ENCODE assay signal across 8 cellular contexts in genomic region chr5:14595189-14595588, GRCh38. TPM values are rescaled to one million over a fixed set of nuclear protein-coding genes. Genes with fewer than 3 reads are reported as not detected.
DNase-seq lines count a peak whose midpoint lies in the region; ATAC-seq and TF ChIP-seq lines count a peak whose summit lies in the region.

No MANE protein-coding gene starts in this region.

- peaks cover 86% of the 10 kb centered on the region for H3K4me1 Mint-ChIP-seq in activated T-cell treated with anti-CD3 and anti-CD28 coated beads, Interleukin-2, amount 50 U/mL, for 72 hours (ENCODE audit: low read depth)

- peak overlapping the region; percentile 98 for H3K27ac Mint-ChIP-seq in activated T-cell treated with anti-CD3 and anti-CD28 coated beads, Interleukin-2, amount 50 U/mL, for 72 hours

- H3K36me3 ChIP-seq in parathyroid adenoma (ENCODE audit: control insufficient read depth, insufficient read depth, low read length) (no peaks in the 10 kb centered on the region), HAP-1 (replicated peaks) (no peaks in the 10 kb centered on the region)

- H3K36me3 Mint-ChIP-seq in activated T-cell treated with anti-CD3 and anti-CD28 coated beads, Interleukin-2, amount 50 U/mL, for 72 hours (ENCODE audit: insufficient read depth in 2 of 2): peaks cover 0 to 5% of the 10 kb centered on the region in 2 donors

- in situ Hi-C loops in HAP-1 (cut with MboI; ENCODE audit: low sequenced_read_pairs): no loop called here

- peak overlapping the region; percentile 2; the same call in 1 of the 2 replicates for H3K4me3 ChIP-seq in GM08714 (ENCODE audit: low read length)
- H3K4me3 ChIP-seq in parathyroid adenoma (ENCODE audit: low read depth, low read length): no peak overlapping the region
- no peak overlapping the region for H3K4me3 ChIP-seq in HAP-1

- no peak overlapping the region for H2AFZ ChIP-seq in parathyroid adenoma

- no peaks in the 10 kb centered on the region for H3K27me3 ChIP-seq in parathyroid adenoma (ENCODE audit: control insufficient read depth, insufficient read depth, low read length)
- H3K27me3 ChIP-seq in HAP-1 (ENCODE audit: low read depth): no peaks in the 10 kb centered on the region

- no peak overlapping the region for H3K4me2 ChIP-seq in parathyroid adenoma (ENCODE audit: low read length)

- H3K9ac ChIP-seq in parathyroid adenoma: no peak overlapping the region

- peak overlapping the region; percentile 76 to 91 for H3K4me3 Mint-ChIP-seq in activated T-cell treated with anti-CD3 and anti-CD28 coated beads, Interleukin-2, amount 50 U/mL, for 72 hours

- H3K79me2 ChIP-seq in parathyroid adenoma: peaks cover 4% of the 10 kb centered on the region

- H3K27ac ChIP-seq in parathyroid adenoma: peak overlapping the region; percentile 1

- H3K4me1 ChIP-seq in parathyroid adenoma (peaks cover 5% of the 10 kb centered on the region), HAP-1 (no peaks in the 10 kb centered on the region)

- H3K9me3 Mint-ChIP-seq in activated T-cell treated with anti-CD3 and anti-CD28 coated beads, Interleukin-2, amount 50 U/mL, for 72 hours: peaks cover 0 to 2% of the 10 kb centered on the region in 2 donors

- H3K9me3 ChIP-seq in parathyroid adenoma (ENCODE audit: control insufficient read depth, low read length) (no peaks in the 10 kb centered on the region), HAP-1 (no peaks in the 10 kb centered on the region)

- H3K27me3 Mint-ChIP-seq in activated T-cell treated with anti-CD3 and anti-CD28 coated beads, Interleukin-2, amount 50 U/mL, for 72 hours (ENCODE audit: low read depth): no peaks in the 10 kb centered on the region

- ATAC-seq in GM19463 (IDR thresholded peaks at IDR 0.05; ENCODE audit: unreplicated experiment) (peak; percentile 69), HG03442 (IDR thresholded peaks at IDR 0.05; ENCODE audit: unreplicated experiment) (peak; percentile 68)
- peak; percentile 69 to 71 for ATAC-seq in activated T-cell treated with anti-CD3 and anti-CD28 coated beads, Interleukin-2, amount 50 U/mL, for 72 hours (replicated peaks in 1 of 2)

- DNase-seq in activated T-cell treated with anti-CD3 and anti-CD28 coated beads, Interleukin-2, amount 50 U/mL, for 72 hours: peak; percentile 25 to 37
- DNase-seq in HK-2 (ENCODE audit: unreplicated experiment): no peak
- DNase-seq in mesenteric fat pad (ENCODE audit: low spot score): no peak
- no peak for DNase-seq in HAP-1 (ENCODE audit: low spot score in 2 of 2)

- TF ChIP-seq CTCF in parathyroid adenoma (IDR thresholded peaks at IDR 0.05): no peak

RNA-seq across cellular contexts. Expression of gene OTULINL, which starts 13.6 kb away (rescaled TPM):
- total RNA-seq in activated T-cell treated with anti-CD3 and anti-CD28 coated beads, Interleukin-2, amount 50 U/mL, for 72 hours: 10 to 100 TPM; 17.9 to 18.8 TPM
- 16.7 TPM for total RNA-seq in mesenteric fat pad

Comparison
In these comparisons a context has a peak if more than half of its experiments do, and no peak if none do; other contexts are left out.
1. DNase-seq: peak in activated T-cell treated with anti-CD3 and anti-CD28 coated beads, Interleukin-2, amount 50 U/mL, for 72 hours (2 of 2); none in HK-2 (single experiment), mesenteric fat pad (single experiment) and HAP-1 (0 of 2).
2. Peak in every context shown above with its lines, with median percentiles within 50 percentile points of each other: ATAC-seq.